8 cellular contexts compared by ENCODE assay signal in the genomic region with DNA sequence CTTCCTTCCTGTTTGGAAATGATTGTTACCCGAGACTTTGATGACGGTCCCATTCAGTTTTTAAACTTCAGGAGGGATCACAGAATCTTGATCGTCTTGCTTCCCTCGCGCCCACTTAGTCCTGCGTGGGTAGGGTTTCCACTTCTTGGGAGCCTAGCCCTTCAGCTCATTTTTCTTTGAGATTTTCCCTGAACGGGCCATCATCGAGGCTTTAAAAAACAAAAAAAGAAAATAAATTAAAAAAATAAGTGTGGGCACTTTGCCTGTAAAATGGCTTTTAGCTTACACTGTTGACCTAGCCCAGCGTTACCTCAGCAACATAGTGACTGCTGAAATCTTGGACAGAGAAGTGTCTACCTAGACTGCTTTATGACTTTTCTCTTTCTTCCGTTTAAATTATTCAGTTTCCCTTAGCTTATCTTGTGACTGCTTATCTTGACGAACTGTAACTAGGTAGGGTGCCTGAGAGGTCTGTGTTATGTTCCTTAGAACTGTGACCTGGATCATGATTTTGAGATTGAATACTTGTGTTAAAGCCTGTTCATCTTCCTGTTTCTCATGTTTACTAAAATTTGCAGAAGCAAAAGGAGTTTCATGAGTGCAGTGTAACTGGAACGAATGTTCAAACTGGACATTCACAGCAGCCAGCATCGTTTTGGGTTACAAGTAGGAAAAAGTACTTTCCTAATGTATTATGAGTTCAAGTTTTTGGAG. TPM values are rescaled to one million over a fixed set of nuclear protein-coding genes. Genes with fewer than 3 reads are reported as not detected.
DNase-seq lines count a peak whose midpoint lies in the region; ATAC-seq and TF ChIP-seq lines count a peak whose summit lies in the region.

No MANE protein-coding gene starts in this region.

- H3K9me3 Mint-ChIP-seq in activated T-cell treated with anti-CD3 and anti-CD28 coated beads, Interleukin-2, amount 50 U/mL, for 24 hours, result no peaks in the 10 kb centered on the region

- H3K36me3 ChIP-seq in Karpas-422 (ENCODE audit: insufficient read depth, low read length) (no peaks in the 10 kb centered on the region), adipocyte (ENCODE audit: control insufficient read depth, insufficient read depth, low read length, severe bottlenecking) (no peaks in the 10 kb centered on the region), gastrocnemius medialis (no peaks in the 10 kb centered on the region)

- peaks cover 29% of the 10 kb centered on the region for H3K4me1 ChIP-seq in Karpas-422 (ENCODE audit: low read length)
- H3K4me1 ChIP-seq in adipocyte (ENCODE audit: control insufficient read depth, insufficient read depth, low read length), result peaks cover 8% of the 10 kb centered on the region
- no peaks in the 10 kb centered on the region for H3K4me1 ChIP-seq in right cardiac atrium (ENCODE audit: control insufficient read depth, insufficient read depth, low read length)
- peaks cover 15 to 16% of the 10 kb centered on the region in 2 donors for H3K4me1 ChIP-seq in gastrocnemius medialis

- peak overlapping the region; percentile 79 for H3K4me2 ChIP-seq in Karpas-422 (ENCODE audit: low read depth, low read length, poor library complexity, severe bottlenecking)

- H2AFZ ChIP-seq in Karpas-422 (ENCODE audit: low read length), result no peak overlapping the region

- no peaks in the 10 kb centered on the region for H3K9me3 ChIP-seq in Karpas-422 (ENCODE audit: low read length)
- no peaks in the 10 kb centered on the region for H3K9me3 ChIP-seq in adipocyte (ENCODE audit: control insufficient read depth, low read length)
- H3K9me3 ChIP-seq in right cardiac atrium (ENCODE audit: control insufficient read depth, low read length), result no peaks in the 10 kb centered on the region
- no peaks in the 10 kb centered on the region for H3K9me3 ChIP-seq in gastrocnemius medialis

- peaks cover 44% of the 10 kb centered on the region for H3K4me1 Mint-ChIP-seq in activated T-cell treated with anti-CD3 and anti-CD28 coated beads, Interleukin-2, amount 50 U/mL, for 24 hours (ENCODE audit: low read depth)

- H3K79me2 ChIP-seq in Karpas-422 (ENCODE audit: low read length), result peaks cover 47% of the 10 kb centered on the region

- no peaks in the 10 kb centered on the region for H3K27me3 ChIP-seq in Karpas-422 (ENCODE audit: low read length)
- H3K27me3 ChIP-seq in adipocyte (replicated peaks; ENCODE audit: control insufficient read depth, insufficient read depth, low read length), result no peaks in the 10 kb centered on the region
- H3K27me3 ChIP-seq in right cardiac atrium (ENCODE audit: control insufficient read depth, insufficient read depth), result no peaks in the 10 kb centered on the region
- no peaks in the 10 kb centered on the region for H3K27me3 ChIP-seq in gastrocnemius medialis

- peak overlapping the region; percentile 97 for H3K27ac Mint-ChIP-seq in activated T-cell treated with anti-CD3 and anti-CD28 coated beads, Interleukin-2, amount 50 U/mL, for 24 hours

- peaks cover 5% of the 10 kb centered on the region for H3K36me3 Mint-ChIP-seq in activated T-cell treated with anti-CD3 and anti-CD28 coated beads, Interleukin-2, amount 50 U/mL, for 24 hours (ENCODE audit: low read depth)

- H3K4me3 ChIP-seq in Karpas-422 (ENCODE audit: low read length) (peak overlapping the region; percentile 93), adipocyte (ENCODE audit: low read length) (peak overlapping the region; percentile 98), right cardiac atrium (ENCODE audit: low read length) (peak overlapping the region; percentile 87), gastrocnemius medialis (peak overlapping the region; percentile 90 to 99 (median 96))

- no peaks in the 10 kb centered on the region for H3K9me2 ChIP-seq in Karpas-422 (replicated peaks; ENCODE audit: insufficient read depth, low read length)

- no peaks in the 10 kb centered on the region for H3K27me3 Mint-ChIP-seq in activated T-cell treated with anti-CD3 and anti-CD28 coated beads, Interleukin-2, amount 50 U/mL, for 24 hours

- no peaks in the 10 kb centered on the region for H4K20me1 ChIP-seq in Karpas-422 (ENCODE audit: insufficient read depth, low read depth, low read length)

- intact Hi-C loops in right cardiac atrium (cut with DNase I) (no loop called here), gastrocnemius medialis (cut with DNase I; ENCODE audit: low total_unique reads) (no loop called here)

- 4% methylated on average over 13 of the region's 13 CpGs for WGBS in right cardiac atrium

- H3K27ac ChIP-seq in Karpas-422 (ENCODE audit: low read length) (peak overlapping the region; percentile 61), right cardiac atrium (ENCODE audit: low read length) (peak overlapping the region; percentile 95), gastrocnemius medialis (peak overlapping the region; percentile 82 to 90 (median 84))

- ATAC-seq in right cardiac atrium (peak; percentile 42 to 47), gastrocnemius medialis (peak; percentile 55 to 60)

- peak overlapping the region; percentile 88 for H3K9ac ChIP-seq in Karpas-422 (ENCODE audit: low read length)
- H3K9ac ChIP-seq in adipocyte (ENCODE audit: low read length), result peak overlapping the region; percentile 97

- no peak for TF ChIP-seq CTCF in gastrocnemius medialis (IDR thresholded peaks at IDR 0.05 in 4 of 5, conservative IDR thresholded peaks at IDR 0.05 in 1 of 5)

- in situ Hi-C loops in gastrocnemius medialis (cut with MboI; ENCODE audit: low sequenced_read_pairs in 4 of 4), result loop anchor here in 1 of 4 donors (25.0 kb wide), 1 partner anchor 376 kb away; the partner anchor contains the start of gene TERF2

- TF ChIP-seq POLR2A in gastrocnemius medialis (IDR thresholded peaks at IDR 0.05), result no peak

- DNase-seq in activated T-cell treated with anti-CD3 and anti-CD28 coated beads, Interleukin-2, amount 50 U/mL, for 24 hours, result no peak
- DNase-seq in activated T-cell treated with anti-CD3 and anti-CD28 coated beads for 4 hours, result no peak
- peak; percentile 69 for DNase-seq in Karpas-422
- DNase-seq in adipocyte (ENCODE audit: low read depth), result peak; percentile 60
- DNase-seq in right cardiac atrium, result no peak
- DNase-seq in gastrocnemius medialis, result no peak
- DNase-seq in NK-92 treated with Interleukin-12 subunit alpha and Interleukin-12 subunit beta, amount 100 ng/mL, for 24 hours (lab: John Stamatoyannopoulos, UW), result no peak
- no peak for DNase-seq in NCI-H524 treated with DMSO at 0.1 percent for 48 hours (lab: John Stamatoyannopoulos, UW)

- H3K4me3 Mint-ChIP-seq in activated T-cell treated with anti-CD3 and anti-CD28 coated beads, Interleukin-2, amount 50 U/mL, for 24 hours, result peak overlapping the region; percentile 89

RNA-seq across cellular contexts. Expression of gene WWP2, which starts 0.9 kb away (rescaled TPM):
- total RNA-seq in Karpas-422 (2014; rRNA removed; shearing (Covaris generic); ENCODE audit: low replicate concordance), result 30.7 and 42.0 TPM in 2 replicates
- total RNA-seq in right cardiac atrium (10 to 100 TPM; 18.0 to 24.6 (median 19.6) TPM), gastrocnemius medialis (10 to 100 TPM; 29.4 to 35.6 (median 31.8) TPM)
- 11.0 TPM for polyA plus RNA-seq in right cardiac atrium

RNA-seq across cellular contexts. Expression of gene NOB1, which starts 8.3 kb away (rescaled TPM):
- total RNA-seq in Karpas-422 (2014; rRNA removed; shearing (Covaris generic); ENCODE audit: low replicate concordance), result 50.5 and 68.3 TPM in 2 replicates
- total RNA-seq in right cardiac atrium (10 to 100 TPM; 18.2 to 23.7 (median 20.9) TPM), gastrocnemius medialis (10 to 100 TPM; 19.2 to 30.9 (median 24.2) TPM)
- polyA plus RNA-seq in right cardiac atrium, result 14.9 TPM

RNA-seq across cellular contexts. Expression of gene NQO1, which starts 36.6 kb away (rescaled TPM):
- total RNA-seq in Karpas-422 (2014; rRNA removed; shearing (Covaris generic); ENCODE audit: low replicate concordance), result 16.2 and 19.0 TPM in 2 replicates
- total RNA-seq in right cardiac atrium (10 to 100 TPM; 11.5 to 27.0 (median 15.7) TPM), gastrocnemius medialis (10 to 100 TPM; 39.1 to 59.8 (median 49.4) TPM)
- 19.9 TPM for polyA plus RNA-seq in right cardiac atrium

Comparison
In these comparisons a context has a peak if more than half of its experiments do, and no peak if none do; other contexts are left out.
1. DNase-seq: peak in Karpas-422 (single experiment) and adipocyte (single experiment); none in activated T-cell treated with anti-CD3 and anti-CD28 coated beads, Interleukin-2, amount 50 U/mL, for 24 hours (single experiment), activated T-cell treated with anti-CD3 and anti-CD28 coated beads for 4 hours (single experiment), right cardiac atrium (0 of 3), gastrocnemius medialis (0 of 2), NK-92 treated with Interleukin-12 subunit alpha and Interleukin-12 subunit beta, amount 100 ng/mL, for 24 hours (single experiment) and NCI-H524 treated with DMSO at 0.1 percent for 48 hours (single experiment).
2. Peak in every context shown above with its lines, with median percentiles within 50 percentile points of each other: H3K27ac ChIP-seq and H3K4me3 ChIP-seq.